In genomic region chr18:55927831-55928230, GRCh38 we compare ENCODE assay signal across 16 cellular contexts.
A peak's percentile ranks its signal among the peaks of the same experiment; 100 is the strongest.
DNase-seq lines count a peak whose midpoint lies in the region; ATAC-seq, FAIRE-seq and TF ChIP-seq lines count a peak whose summit lies in the region.
"Had no signal": no experiment of that assay in that cellular context is flagged by ENCODE, and none has a peak within 500 bp of the region (broad histone marks: within the 10 kb centered on the region; RNA-seq: fewer than 3 reads in every experiment).

No MANE protein-coding gene starts in this region.

- intact Hi-C loops in mucosa of descending colon (cut with DNase I, micrococcal nuclease) (no loop called here), PC-9 (cut with micrococcal nuclease; ENCODE audit: unreplicated experiment) (no loop called here)
- intact Hi-C loops in activated CD4-positive, alpha-beta T cell treated with anti-CD3 and anti-CD28 coated beads, Interleukin-2, amount 10 ng/mL, durations not matched to agents 24 days and 14 days (cut with micrococcal nuclease) = no loop called here

- H3K27ac Mint-ChIP-seq in astrocyte (ENCODE audit: unreplicated experiment) = no peak overlapping the region
- H3K27ac Mint-ChIP-seq in activated CD4-positive, alpha-beta T cell treated with anti-CD3 and anti-CD28 coated beads, Interleukin-2, amount 10 ng/mL, durations not matched to agents 24 days and 14 days = no peak overlapping the region

- H3K9me3 ChIP-seq in astrocyte (ENCODE audit: insufficient read depth, low read depth, low read length) (no peaks in the 10 kb centered on the region), mucosa of descending colon (peaks cover 23% of the 10 kb centered on the region), PC-9 (ENCODE audit: insufficient read depth, low read depth) (no peaks in the 10 kb centered on the region)
- H3K9me3 ChIP-seq: BE2C had no signal

- FAIRE-seq in astrocyte (lab: Jason Lieb, UNC) = peak; percentile 34

- no peaks in the 10 kb centered on the region for H3K36me3 ChIP-seq in astrocyte (ENCODE audit: insufficient read depth, low read length)
- no peaks in the 10 kb centered on the region for H3K36me3 ChIP-seq in mucosa of descending colon (ENCODE audit: low read depth)
- peaks cover 5% of the 10 kb centered on the region; the same call in 1 of the 2 replicates for H3K36me3 ChIP-seq in PC-9 (ENCODE audit: low read depth)
- H3K36me3 ChIP-seq: BE2C had no signal

- H3K4me3 Mint-ChIP-seq in astrocyte (ENCODE audit: unreplicated experiment) = no peak overlapping the region
- no peak overlapping the region for H3K4me3 Mint-ChIP-seq in activated CD4-positive, alpha-beta T cell treated with anti-CD3 and anti-CD28 coated beads, Interleukin-2, amount 10 ng/mL, durations not matched to agents 24 days and 14 days
- H3K4me3 Mint-ChIP-seq: brain had no signal

- no peaks in the 10 kb centered on the region for H3K36me3 Mint-ChIP-seq in astrocyte (ENCODE audit: low read depth, unreplicated experiment)
- H3K36me3 Mint-ChIP-seq in activated CD4-positive, alpha-beta T cell treated with anti-CD3 and anti-CD28 coated beads, Interleukin-2, amount 10 ng/mL, durations not matched to agents 24 days and 14 days (ENCODE audit: low read depth) = no peaks in the 10 kb centered on the region
- H3K36me3 Mint-ChIP-seq: brain had no signal

- peaks cover 6% of the 10 kb centered on the region for H3K9me3 Mint-ChIP-seq in astrocyte (ENCODE audit: unreplicated experiment)
- no peaks in the 10 kb centered on the region for H3K9me3 Mint-ChIP-seq in activated CD4-positive, alpha-beta T cell treated with anti-CD3 and anti-CD28 coated beads, Interleukin-2, amount 10 ng/mL, durations not matched to agents 24 days and 14 days

- H2AFZ ChIP-seq in astrocyte (ENCODE audit: low read depth, low read length) = no peak overlapping the region
- H2AFZ ChIP-seq in PC-9 = no peak overlapping the region

- H3K79me2 ChIP-seq in astrocyte (ENCODE audit: insufficient read depth, low read length) = no peaks in the 10 kb centered on the region
- H3K79me2 ChIP-seq in PC-9 (ENCODE audit: low read depth) = no peaks in the 10 kb centered on the region

- no peaks in the 10 kb centered on the region for H3K9me2 ChIP-seq in PC-9 (ENCODE audit: insufficient read depth)

- no TSS peak for BruUV-seq in PC-9 (replicated peaks; lab: Mats Ljungman, UMichigan)

- POLR2A ChIA-PET in PC-9 (lab: Charles Lee; ENCODE audit: unreplicated experiment) = no interaction called here

- H3K27ac ChIP-seq in astrocyte (ENCODE audit: low read depth, low read length) (no peak overlapping the region), PC-9 (no peak overlapping the region)
- H3K27ac ChIP-seq: dorsolateral prefrontal cortex had no signal

- peak; percentile 87 for DNase-seq in AG09309 (ENCODE audit: low read depth)
- peak; percentile 87 for DNase-seq in HFF-Myc (ENCODE audit: extremely low read depth, low read depth)
- DNase-seq in astrocyte (ENCODE audit: low read depth) = peak; percentile 86
- peak; percentile 67 for DNase-seq in iris pigment epithelial cell (ENCODE audit: low read depth)
- DNase-seq in NCI-H69 (lab: John Stamatoyannopoulos, UW) = no peak
- DNase-seq in mucosa of descending colon = no peak
- no peak for DNase-seq in PC-9
- no peak for DNase-seq in activated CD4-positive, alpha-beta T cell treated with anti-CD3 and anti-CD28 coated beads, Interleukin-2, amount 10 ng/mL, durations not matched to agents 24 days and 14 days
- DNase-seq: activated CD4-positive, CD25-positive, alpha-beta regulatory T cell treated with anti-CD3 and anti-CD28 coated beads, Interleukin-2, amount 50 U/mL, for 72 hours; activated naive CD4-positive, alpha-beta T cell treated with Interleukin-2 at 50 U/mL for 16 hours; BE2C; dorsolateral prefrontal cortex; hypothalamus; NCI-H1092 treated with DMSO at 0.1 percent for 48 hours; retina had no signal

- no peak overlapping the region for H3K4me3 ChIP-seq in AG09309 (ENCODE audit: control insufficient read depth, low read depth, low read length)
- H3K4me3 ChIP-seq in HFF-Myc (replicated peaks; ENCODE audit: low read depth, low read length) = no peak overlapping the region
- no peak overlapping the region for H3K4me3 ChIP-seq in astrocyte (ENCODE audit: insufficient read depth, low read depth, low read length)
- H3K4me3 ChIP-seq in mucosa of descending colon = no peak overlapping the region
- H3K4me3 ChIP-seq in PC-9 = no peak overlapping the region
- H3K4me3 ChIP-seq: dorsolateral prefrontal cortex had no signal

- H4K20me1 ChIP-seq in astrocyte (ENCODE audit: insufficient read depth, low read length) = no peaks in the 10 kb centered on the region
- no peaks in the 10 kb centered on the region for H4K20me1 ChIP-seq in PC-9 (ENCODE audit: insufficient read depth)

- no peaks in the 10 kb centered on the region for H3K27me3 ChIP-seq in astrocyte (ENCODE audit: insufficient read depth, low read length)
- H3K27me3 ChIP-seq in PC-9 (ENCODE audit: insufficient read depth, low read depth) = no peaks in the 10 kb centered on the region
- H3K27me3 ChIP-seq: BE2C, dorsolateral prefrontal cortex had no signal

- CTCF ChIA-PET in PC-9 (lab: Charles Lee) = no interaction called here

- no peaks in the 10 kb centered on the region for H3K27me3 Mint-ChIP-seq in astrocyte (ENCODE audit: low read depth, unreplicated experiment)
- no peaks in the 10 kb centered on the region for H3K27me3 Mint-ChIP-seq in activated CD4-positive, alpha-beta T cell treated with anti-CD3 and anti-CD28 coated beads, Interleukin-2, amount 10 ng/mL, durations not matched to agents 24 days and 14 days
- H3K27me3 Mint-ChIP-seq: brain had no signal

- no peak for ATAC-seq in mucosa of descending colon

- no peaks in the 10 kb centered on the region for H3K4me1 ChIP-seq in astrocyte (ENCODE audit: insufficient read depth, low read length)
- H3K4me1 ChIP-seq in mucosa of descending colon (ENCODE audit: low read depth) = no peaks in the 10 kb centered on the region
- H3K4me1 ChIP-seq in PC-9 (replicated peaks; ENCODE audit: insufficient read depth) = no peaks in the 10 kb centered on the region
- H3K4me1 ChIP-seq: BE2C had no signal

- H3K4me2 ChIP-seq in astrocyte (ENCODE audit: low read length) = no peak overlapping the region
- H3K4me2 ChIP-seq in PC-9 = no peak overlapping the region

- H3K4me1 Mint-ChIP-seq in astrocyte (ENCODE audit: low read depth, unreplicated experiment) = no peaks in the 10 kb centered on the region
- no peaks in the 10 kb centered on the region for H3K4me1 Mint-ChIP-seq in activated CD4-positive, alpha-beta T cell treated with anti-CD3 and anti-CD28 coated beads, Interleukin-2, amount 10 ng/mL, durations not matched to agents 24 days and 14 days

- H3F3A ChIP-seq in PC-9 (ENCODE audit: insufficient read depth, low read depth) = no peaks in the 10 kb centered on the region

- H3K9ac ChIP-seq in astrocyte (ENCODE audit: low read length) = no peak overlapping the region

- TF ChIP-seq CTCF in AG09309 (IDR thresholded peaks at IDR 0.05; ENCODE audit: control insufficient read depth, insufficient read depth, low read depth, low read length, missing control alignments) (no peak), HFF-Myc (IDR thresholded peaks at IDR 0.05; ENCODE audit: low read depth, low read length, missing control alignments) (no peak), astrocyte (IDR thresholded peaks at IDR 0.05; ENCODE audit: insufficient read depth, low read depth, low read length) (no peak), mucosa of descending colon (IDR thresholded peaks at IDR 0.05) (no peak), PC-9 (conservative IDR thresholded peaks at IDR 0.05) (no peak)

Comparison
In these comparisons a context has a peak if more than half of its experiments do, and no peak if none do; other contexts are left out.
1. DNase-seq: peak in AG09309 (single experiment), HFF-Myc (single experiment), astrocyte (single experiment) and iris pigment epithelial cell (single experiment); none in NCI-H69 (single experiment), mucosa of descending colon (0 of 3), PC-9 (0 of 2) and activated CD4-positive, alpha-beta T cell treated with anti-CD3 and anti-CD28 coated beads, Interleukin-2, amount 10 ng/mL, durations not matched to agents 24 days and 14 days (single experiment).